ENCODE assay signal across 18 cellular contexts in genomic region chr17:49984283-49984682, GRCh38. TPM values are rescaled to one million over a fixed set of nuclear protein-coding genes. Genes with fewer than 3 reads are reported as not detected.
DNase-seq lines count a peak whose midpoint lies in the region; ATAC-seq, FAIRE-seq and TF ChIP-seq lines count a peak whose summit lies in the region.
"Had no signal": no experiment of that assay in that cellular context is flagged by ENCODE, and none has a peak within 500 bp of the region (broad histone marks: within the 10 kb centered on the region; RNA-seq: fewer than 3 reads in every experiment).

No MANE protein-coding gene starts in this region.

- H3K27ac ChIP-seq in endodermal cell (ENCODE audit: low read depth, low read length) (no peak overlapping the region), upper lobe of right lung (no peak overlapping the region)
- H3K27ac ChIP-seq: 22Rv1 had no signal

- H3K4me3 Mint-ChIP-seq in endodermal cell = no peak overlapping the region

- H3K36me3 ChIP-seq in endodermal cell (ENCODE audit: control insufficient read depth, insufficient read depth, low read length) = no peaks in the 10 kb centered on the region
- no peaks in the 10 kb centered on the region for H3K36me3 ChIP-seq in upper lobe of right lung

- H3K9me3 Mint-ChIP-seq in endodermal cell = no peaks in the 10 kb centered on the region

- no peak overlapping the region for H3K4me3 ChIP-seq in endodermal cell (ENCODE audit: low read length)
- no peak overlapping the region for H3K4me3 ChIP-seq in upper lobe of right lung

- peaks cover 85% of the 10 kb centered on the region for H3K27me3 Mint-ChIP-seq in endodermal cell (ENCODE audit: insufficient read depth)

- H3K36me3 Mint-ChIP-seq in endodermal cell (ENCODE audit: low read depth) = no peaks in the 10 kb centered on the region

- H3K4me1 ChIP-seq in endodermal cell (ENCODE audit: control insufficient read depth, insufficient read depth, low read length) (no peaks in the 10 kb centered on the region), upper lobe of right lung (peaks cover 4% of the 10 kb centered on the region)

- no peak overlapping the region for H3K27ac Mint-ChIP-seq in endodermal cell

- 54 to 74% methylated on average over 3 of the region's 3 CpGs for WGBS in endodermal cell (ENCODE audit: insufficient coverage in 1 of 2, insufficient read length in 1 of 2), 2 experiments

- peaks cover 7% of the 10 kb centered on the region for H3K4me1 Mint-ChIP-seq in endodermal cell

- TF ChIP-seq CTCF in endodermal cell (conservative IDR thresholded peaks at IDR 0.05) (no peak), omental fat pad (IDR thresholded peaks at IDR 0.05) (no peak), upper lobe of right lung (IDR thresholded peaks at IDR 0.05) (no peak)

- H3K9ac ChIP-seq in endodermal cell (ENCODE audit: extremely low read depth, low read length, poor library complexity, severe bottlenecking) = no peak overlapping the region

- H3K9me3 ChIP-seq in endodermal cell (ENCODE audit: control insufficient read depth, low read length) (no peaks in the 10 kb centered on the region), upper lobe of right lung (no peaks in the 10 kb centered on the region)

- peak; percentile 41 for DNase-seq in NCI-H82 (lab: John Stamatoyannopoulos, UW)
- DNase-seq in NCI-H82 treated with DMSO at 0.1 percent for 48 hours (lab: John Stamatoyannopoulos, UW; ENCODE audit: unreplicated experiment) = no peak
- DNase-seq in HTR-8/SVneo (ENCODE audit: insufficient read length, low spot score) = no peak
- DNase-seq in endodermal cell = peak; percentile 81
- no peak for DNase-seq in omental fat pad (ENCODE audit: low spot score)
- DNase-seq in upper lobe of right lung = no peak
- no peak for DNase-seq in MV-4-11 (lab: John Stamatoyannopoulos, UW)
- DNase-seq: C1 segment of cervical spinal cord; DMS79; NCI-H1417; NCI-H2029; NCI-H524 treated with DMSO at 0.1 percent for 48 hours; NK-92 treated with Interleukin-12 subunit alpha and Interleukin-12 subunit beta, amount 100 ng/mL, for 24 hours had no signal

- H3K27me3 ChIP-seq in endodermal cell (ENCODE audit: control insufficient read depth, insufficient read depth, low read length, poor library complexity, severe bottlenecking) (peaks cover 43% of the 10 kb centered on the region), upper lobe of right lung (peaks cover 35% of the 10 kb centered on the region)

- intact Hi-C loops in upper lobe of right lung (cut with DNase I) = no loop called here

- ATAC-seq in omental fat pad (ENCODE audit: low FRiP score) (peak; percentile 22), upper lobe of right lung (no peak), GM19035 (IDR thresholded peaks at IDR 0.05; ENCODE audit: unreplicated experiment) (no peak)

- FAIRE-seq in HTR-8/SVneo (lab: Jason Lieb, UNC) = peak; percentile 95
- FAIRE-seq: G401.6, GM12891 had no signal

RNA-seq across cellular contexts. Expression of gene DLX3, which starts 10.7 kb away (rescaled TPM):
- 1 to 10 TPM in 1 of 2 donors, under 1 TPM in 1; 0.58 to 1.4 TPM for total RNA-seq in endodermal cell
- polyA plus RNA-seq in endodermal cell (2013, experiment 1 of 2) = 1.2 TPM
- 1.5 TPM for polyA plus RNA-seq in endodermal cell (2013, experiment 2 of 2)
- under 1 TPM in 1 of 4 donors, not detected in 3; 0.28 TPM for total RNA-seq in omental fat pad
- 0.69 TPM for total RNA-seq in upper lobe of right lung
- total RNA-seq: SK-MEL-5 had no signal

RNA-seq across cellular contexts. Expression of gene DLX4, which starts 15.3 kb away (rescaled TPM):
- total RNA-seq in endodermal cell (1 to 10 TPM; 1.6 to 2.1 TPM), omental fat pad (under 1 TPM in 1 of 4 donors, not detected in 3; 0.37 TPM), upper lobe of right lung (2.1 TPM)
- 0.64 TPM for polyA plus RNA-seq in endodermal cell (2013, experiment 1 of 2)
- polyA plus RNA-seq in endodermal cell (2013, experiment 2 of 2) = 0.79 TPM

Comparison
In these comparisons a context has a peak if more than half of its experiments do, and no peak if none do; other contexts are left out.
1. DNase-seq: peak in NCI-H82 (single experiment) and endodermal cell (single experiment); none in NCI-H82 treated with DMSO at 0.1 percent for 48 hours (single experiment), HTR-8/SVneo (single experiment), omental fat pad (single experiment), upper lobe of right lung (single experiment) and MV-4-11 (single experiment).